1 cellular context compared by ENCODE assay signal in the genomic region with DNA sequence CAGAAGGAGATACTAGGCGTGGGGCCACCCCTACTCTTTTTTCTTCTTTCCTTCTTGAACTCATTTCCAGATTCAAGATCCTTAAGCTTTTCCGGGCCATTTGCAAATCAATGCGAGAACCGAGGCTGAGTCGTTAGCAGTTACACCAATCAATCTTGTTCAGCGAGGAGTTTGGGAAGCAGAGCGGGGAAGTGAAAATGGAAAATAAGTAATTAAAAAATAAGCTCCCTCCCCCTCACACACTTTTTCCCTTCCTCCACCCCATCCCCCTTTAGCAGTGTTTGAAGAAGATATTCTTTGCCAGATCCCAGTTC.
TF ChIP-seq lines count a peak whose summit lies in the region.

No MANE protein-coding gene starts in this region.

TF ChIP-seq in H1, 55 proteins besides CTCF, POLR2A, EP300 and RAD21:
- TF ChIP-seq JUN (IDR thresholded peaks at IDR 0.05; ENCODE audit: low read depth, low read length) (no peak), ASH2L (IDR thresholded peaks at IDR 0.05; ENCODE audit: low read length) (peak; percentile 57), TAF1 (IDR thresholded peaks at IDR 0.05; ENCODE audit: low read depth, low read length) (no peak), KDM4A (IDR thresholded peaks at IDR 0.05; ENCODE audit: low read depth, low read length, severe bottlenecking) (peak; percentile 31)
TF ChIP-seq in H1: peak in this region for 2.
